18 cellular contexts compared by ENCODE assay signal in genomic region chr9:124595743-124596142, GRCh38.
A peak's percentile ranks its signal among the peaks of the same experiment; 100 is the strongest.
DNase-seq lines count a peak whose midpoint lies in the region; ATAC-seq, FAIRE-seq and TF ChIP-seq lines count a peak whose summit lies in the region.
"Had no signal": no experiment of that assay in that cellular context is flagged by ENCODE, and none has a peak within 500 bp of the region (broad histone marks: within the 10 kb centered on the region; RNA-seq: fewer than 3 reads in every experiment).

No MANE protein-coding gene starts in this region.

- no peak overlapping the region for H4K12ac ChIP-seq in trophoblast cell (ENCODE audit: low read depth, low read length)

- 2% methylated on average over 7 of the region's 7 CpGs for WGBS in K562 (ENCODE audit: insufficient coverage, low coverage, missing lambda C conversion rate)
- WGBS in trophoblast cell (ENCODE audit: extremely low coverage, insufficient coverage, insufficient read length), result no CpG with 5 or more reads among the region's 7 CpGs

- ATAC-seq in K562 (peak; percentile 91), HG03571 (IDR thresholded peaks at IDR 0.05; ENCODE audit: unreplicated experiment) (no peak), HG03521 (IDR thresholded peaks at IDR 0.05; ENCODE audit: unreplicated experiment) (no peak), GM21360 (IDR thresholded peaks at IDR 0.05; ENCODE audit: unreplicated experiment) (no peak)
- ATAC-seq: activated T-cell treated with anti-CD3 and anti-CD28 coated beads, Interleukin-2, amount 50 U/mL, for 4 hours; heart right ventricle; left cardiac atrium had no signal

- no peak overlapping the region for H3K18ac ChIP-seq in trophoblast cell (ENCODE audit: low read length)

- H3K4ac ChIP-seq in trophoblast cell (ENCODE audit: low read depth, low read length), result no peak overlapping the region

- peak overlapping the region; percentile 67; the same call in 1 of the 2 replicates for H3K27ac ChIP-seq in HUES6 (ENCODE audit: low read depth, low read length)
- H3K27ac ChIP-seq in K562 (ENCODE audit: extremely low read depth, low read depth, low read length), result peak overlapping the region; percentile 71
- H3K27ac ChIP-seq in trophoblast cell (ENCODE audit: low read depth, low read length), result peak overlapping the region; percentile 68
- H3K27ac ChIP-seq: breast epithelium, heart right ventricle, VCaP had no signal

- H3K36me3 ChIP-seq in HUES6 (ENCODE audit: control insufficient read depth, insufficient read depth, low read length) (no peaks in the 10 kb centered on the region), K562 (ENCODE audit: control insufficient read depth, insufficient read depth, low read length) (no peaks in the 10 kb centered on the region), trophoblast cell (ENCODE audit: control insufficient read depth in 1 of 2, insufficient read depth in 2 of 2, low read length in 2 of 2) (no peaks in the 10 kb centered on the region)
- H3K36me3 ChIP-seq: breast epithelium, heart right ventricle had no signal

- H3K4me2 ChIP-seq in K562 (ENCODE audit: insufficient read depth, low read length) (peak overlapping the region; percentile 70), trophoblast cell (ENCODE audit: low read length) (peak overlapping the region; percentile 55)

- BruUV-seq in K562 (replicated peaks; lab: Mats Ljungman, UMichigan), result no TSS peak

- H4K20me1 ChIP-seq in K562 (replicated peaks; ENCODE audit: control insufficient read depth, insufficient read depth, low read length), result no peaks in the 10 kb centered on the region

- H4K91ac ChIP-seq in trophoblast cell (ENCODE audit: low read depth, low read length), result no peak overlapping the region

- H3K79me2 ChIP-seq in K562 (ENCODE audit: control insufficient read depth, insufficient read depth, low read length) (peaks cover 49% of the 10 kb centered on the region), trophoblast cell (ENCODE audit: control insufficient read depth, insufficient read depth, low read length, poor library complexity) (peaks cover 5% of the 10 kb centered on the region)

- peak overlapping the region; percentile 38; the same call in 1 of the 2 replicates for H3K4me3 ChIP-seq in HUES6 (ENCODE audit: low read depth, low read length)
- H3K4me3 ChIP-seq in K562, result peak overlapping the region; percentile 32
- no peak overlapping the region for H3K4me3 ChIP-seq in trophoblast cell (ENCODE audit: low read depth, low read length)
- H3K4me3 ChIP-seq: breast epithelium, heart right ventricle had no signal

- in situ Hi-C loops in K562 (cut with MboI), result no loop called here

- H3K9me3 ChIP-seq in HUES6 (ENCODE audit: control insufficient read depth, insufficient read depth, low read depth, low read length) (no peaks in the 10 kb centered on the region), K562 (replicated peaks; ENCODE audit: control insufficient read depth, insufficient read depth, low read depth, low read length) (no peaks in the 10 kb centered on the region), trophoblast cell (ENCODE audit: insufficient read depth, low read depth, low read length) (peaks cover 1% of the 10 kb centered on the region)
- H3K9me3 ChIP-seq: breast epithelium, heart right ventricle had no signal

- DNase-seq in K562 (ENCODE audit: extremely low read depth in 1 of 4, low spot score in 3 of 4) (peak; percentile 47 to 89 (median 64)), kidney tubule cell (ENCODE audit: low spot score) (peak; percentile 9), trophoblast cell (peak; percentile 35 to 58), activated gamma-delta T cell (lab: John Stamatoyannopoulos, UW) (no peak)
- DNase-seq: activated CD4-positive, alpha-beta memory T cell treated with anti-CD3 and anti-CD28 coated beads, Interleukin-2, amount 10 ng/mL, durations not matched to agents 7 days and 5 days; activated naive CD8-positive, alpha-beta T cell treated with anti-CD3 and anti-CD28 coated beads for 36 hours; activated T-cell treated with anti-CD3 and anti-CD28 coated beads, Interleukin-2, amount 50 U/mL, for 4 hours; GDM1; heart right ventricle; left cardiac atrium; posterior cingulate gyrus had no signal

- H3K14ac ChIP-seq in trophoblast cell (ENCODE audit: low read length), result no peak overlapping the region

- peaks cover 8% of the 10 kb centered on the region for H3K79me1 ChIP-seq in trophoblast cell (ENCODE audit: low read length)

- peak; percentile 97 for FAIRE-seq in K562 (lab: Jason Lieb, UNC)
- FAIRE-seq: GM12892 had no signal

- no peak overlapping the region for H2BK12ac ChIP-seq in trophoblast cell (ENCODE audit: low read length)

- TF ChIP-seq CTCF in K562 (IDR thresholded peaks at IDR 0.05 in 2 of 3, conservative IDR thresholded peaks at IDR 0.05 in 1 of 3; ENCODE audit: insufficient read depth in 2 of 3, low read depth in 1 of 3, low read length in 3 of 3), result no peak

- H2BK5ac ChIP-seq in trophoblast cell (ENCODE audit: low read depth, low read length, poor library complexity), result peak overlapping the region; percentile 72

- H3K4me1 ChIP-seq in HUES6 (ENCODE audit: control insufficient read depth, insufficient read depth, low read length), result peaks cover 68% of the 10 kb centered on the region
- H3K4me1 ChIP-seq in K562 (replicated peaks in 1 of 2; ENCODE audit: control insufficient read depth in 2 of 2, insufficient read depth in 2 of 2, low read length in 2 of 2), result peaks cover 10 to 42% of the 10 kb centered on the region in 2 experiments
- H3K4me1 ChIP-seq in trophoblast cell (ENCODE audit: control insufficient read depth in 1 of 2, insufficient read depth in 2 of 2, low read length in 2 of 2), result peaks cover 6 to 13% of the 10 kb centered on the region in 2 experiments

- TF ChIP-seq POLR2A in K562 (conservative IDR thresholded peaks at IDR 0.05), result 0 out of 2 replicates have a peak, but pooled peaks have one; percentile 34

- H2AK5ac ChIP-seq in trophoblast cell (ENCODE audit: low read length), result no peak overlapping the region

- H2BK120ac ChIP-seq in trophoblast cell (ENCODE audit: insufficient read depth, low read length, poor library complexity), result peak overlapping the region; percentile 90

- H3K9ac ChIP-seq in HUES6 (ENCODE audit: low read length), result no peak overlapping the region
- H3K9ac ChIP-seq in K562 (ENCODE audit: insufficient read depth in 1 of 2, low read depth in 2 of 2, low read length in 2 of 2), result peak overlapping the region in 1 of 2 experiments; percentile 57; a peak in 2 of 4 replicates
- H3K9ac ChIP-seq in trophoblast cell (ENCODE audit: low read length), result no peak overlapping the region

- intact Hi-C loops in K562 (cut with micrococcal nuclease), result loop anchor here (5.0 kb wide), 1 partner anchor 38 kb away; no protein-coding TSS in a partner anchor

- POLR2A ChIA-PET in K562 (lab: Yijun Ruan, JAX), result interaction anchor here (0.7 to 2.9 kb wide), 13 partner anchors 10 to 1458 kb away, joined by 3 to 9 read pairs (median 3); no protein-coding TSS in a partner anchor

- H3K27me3 ChIP-seq in HUES6 (ENCODE audit: control insufficient read depth, insufficient read depth, low read length) (no peaks in the 10 kb centered on the region), K562 (ENCODE audit: control insufficient read depth in 2 of 2, insufficient read depth in 2 of 2, low read length in 2 of 2) (no peaks in the 10 kb centered on the region), trophoblast cell (ENCODE audit: insufficient read depth, low read length) (no peaks in the 10 kb centered on the region)
- H3K27me3 ChIP-seq: breast epithelium, heart right ventricle had no signal

- H2AFZ ChIP-seq in K562 (ENCODE audit: low read depth, low read length) (peak overlapping the region; percentile 79), trophoblast cell (ENCODE audit: insufficient read depth, low read length, poor library complexity) (no peak overlapping the region)

- no peaks in the 10 kb centered on the region for H3K9me1 ChIP-seq in K562 (ENCODE audit: control insufficient read depth, insufficient read depth, low read length)

- H4K8ac ChIP-seq in trophoblast cell (ENCODE audit: low read depth, low read length), result peak overlapping the region; percentile 22

- CTCF ChIA-PET in K562 (lab: Yijun Ruan, JAX; ENCODE audit: low intra/inter-chr PET ratio), result interaction anchor here (1.2 kb wide), 1 partner anchor 116 kb away, joined by 3 read pairs; no protein-coding TSS in a partner anchor

- peak; percentile 76 for TF ChIP-seq EP300 in K562 (IDR thresholded peaks at IDR 0.05; ENCODE audit: low read length)

- no peak overlapping the region for H3K23ac ChIP-seq in trophoblast cell (ENCODE audit: low read length)

- TF ChIP-seq RAD21 in K562 (CRISPR knock-in tag; conservative IDR thresholded peaks at IDR 0.05 in 1 of 2, IDR thresholded peaks at IDR 0.05 in 1 of 2), result 0 out of 4 replicates have a peak, but pooled peaks of 1 of the 2 experiments have one; percentile 15

TF ChIP-seq in K562, 482 proteins besides CTCF, POLR2A, EP300 and RAD21 (continues in another document):
- no peak for TF ChIP-seq MCM3 (IDR thresholded peaks at IDR 0.05)
